In genomic region chr15:58331562-58331902, GRCh38 we compare ENCODE assay signal across 8 cellular contexts.
DNase-seq lines count a peak whose midpoint lies in the region; ATAC-seq and TF ChIP-seq lines count a peak whose summit lies in the region.

No MANE protein-coding gene starts in this region.

- H3K27me3 ChIP-seq in iPS-18a (ENCODE audit: control insufficient read depth, insufficient read depth, low read length), result no peaks in the 10 kb centered on the region
- H3K27me3 ChIP-seq in thoracic aorta (replicated peaks; ENCODE audit: insufficient read depth), result no peaks in the 10 kb centered on the region

- no peak overlapping the region for H3K27ac ChIP-seq in iPS-18a (ENCODE audit: low read length)
- peak overlapping the region; percentile 70 to 78 for H3K27ac ChIP-seq in thoracic aorta

- no peaks in the 10 kb centered on the region for H3K27me3 Mint-ChIP-seq in T-helper 2 cell treated with Interferon-gamma antibody and Interleukin-4, amounts not matched to agents 5 μg/mL and 100 μg/mL, for 36 hours (ENCODE audit: low read depth)
- H3K27me3 Mint-ChIP-seq in activated T-helper 2 cell treated with anti-CD3 and anti-CD28 coated beads, Interferon-gamma antibody, Interleukin-2, Interleukin-4, amounts not matched to agents 10 μg/mL and 5 μg/mL and 100 μg/mL, durations not matched to agents 14 hours and 24 hours and 36 hours (ENCODE audit: low read depth), result no peaks in the 10 kb centered on the region

- H3K36me3 Mint-ChIP-seq in T-helper 2 cell treated with Interferon-gamma antibody and Interleukin-4, amounts not matched to agents 5 μg/mL and 100 μg/mL, for 36 hours (ENCODE audit: low read depth), result no peaks in the 10 kb centered on the region
- no peaks in the 10 kb centered on the region for H3K36me3 Mint-ChIP-seq in activated T-helper 2 cell treated with anti-CD3 and anti-CD28 coated beads, Interferon-gamma antibody, Interleukin-2, Interleukin-4, amounts not matched to agents 10 μg/mL and 5 μg/mL and 100 μg/mL, durations not matched to agents 14 hours and 24 hours and 36 hours (ENCODE audit: low read depth)

- H3K4me1 ChIP-seq in iPS-18a (ENCODE audit: control insufficient read depth, low read depth, low read length) (peaks cover 30% of the 10 kb centered on the region), thoracic aorta (ENCODE audit: control insufficient read depth in 1 of 2, low read depth in 2 of 2) (peaks cover 29 to 37% of the 10 kb centered on the region in 2 donors)

- DNase-seq in T-helper 2 cell treated with Interferon-gamma antibody and Interleukin-4, amounts not matched to agents 5 μg/mL and 100 μg/mL, for 36 hours (ENCODE audit: low spot score), result no peak
- no peak for DNase-seq in T-helper 2 cell
- DNase-seq in activated T-helper 2 cell treated with anti-CD3 and anti-CD28 coated beads, Interferon-gamma antibody, Interleukin-2, Interleukin-4, amounts not matched to agents 10 μg/mL and 5 μg/mL and 100 μg/mL, durations not matched to agents 14 hours and 24 hours and 36 hours (ENCODE audit: low spot score), result no peak
- DNase-seq in thoracic aorta (ENCODE audit: low spot score), result no peak
- no peak for DNase-seq in Ammon's horn (ENCODE audit: low spot score)

- H3K27ac Mint-ChIP-seq in T-helper 2 cell treated with Interferon-gamma antibody and Interleukin-4, amounts not matched to agents 5 μg/mL and 100 μg/mL, for 36 hours, result peak overlapping the region; percentile 93
- H3K27ac Mint-ChIP-seq in activated T-helper 2 cell treated with anti-CD3 and anti-CD28 coated beads, Interferon-gamma antibody, Interleukin-2, Interleukin-4, amounts not matched to agents 10 μg/mL and 5 μg/mL and 100 μg/mL, durations not matched to agents 14 hours and 24 hours and 36 hours, result peak overlapping the region; percentile 96

- H3K9me3 ChIP-seq in iPS-18a (ENCODE audit: control insufficient read depth, low read depth, low read length), result no peaks in the 10 kb centered on the region
- no peaks in the 10 kb centered on the region for H3K9me3 ChIP-seq in thoracic aorta

- H3K4me3 ChIP-seq in iPS-18a (ENCODE audit: low read length) (no peak overlapping the region), thoracic aorta (peak overlapping the region; percentile 49)

- H3K36me3 ChIP-seq in iPS-18a (ENCODE audit: control insufficient read depth, low read depth, low read length), result no peaks in the 10 kb centered on the region
- H3K36me3 ChIP-seq in thoracic aorta, result no peaks in the 10 kb centered on the region

- H3K9ac ChIP-seq in iPS-18a (ENCODE audit: low read length), result peak overlapping the region; percentile 55

- peaks cover 28% of the 10 kb centered on the region for H3K9me3 Mint-ChIP-seq in T-helper 2 cell treated with Interferon-gamma antibody and Interleukin-4, amounts not matched to agents 5 μg/mL and 100 μg/mL, for 36 hours
- peaks cover 15% of the 10 kb centered on the region for H3K9me3 Mint-ChIP-seq in activated T-helper 2 cell treated with anti-CD3 and anti-CD28 coated beads, Interferon-gamma antibody, Interleukin-2, Interleukin-4, amounts not matched to agents 10 μg/mL and 5 μg/mL and 100 μg/mL, durations not matched to agents 14 hours and 24 hours and 36 hours

- H3K4me1 Mint-ChIP-seq in T-helper 2 cell treated with Interferon-gamma antibody and Interleukin-4, amounts not matched to agents 5 μg/mL and 100 μg/mL, for 36 hours (ENCODE audit: low read depth), result peaks cover 33% of the 10 kb centered on the region
- peaks cover 43% of the 10 kb centered on the region for H3K4me1 Mint-ChIP-seq in activated T-helper 2 cell treated with anti-CD3 and anti-CD28 coated beads, Interferon-gamma antibody, Interleukin-2, Interleukin-4, amounts not matched to agents 10 μg/mL and 5 μg/mL and 100 μg/mL, durations not matched to agents 14 hours and 24 hours and 36 hours (ENCODE audit: low read depth)

- H3K4me3 Mint-ChIP-seq in T-helper 2 cell treated with Interferon-gamma antibody and Interleukin-4, amounts not matched to agents 5 μg/mL and 100 μg/mL, for 36 hours, result peak overlapping the region; percentile 67
- peak overlapping the region; percentile 32 for H3K4me3 Mint-ChIP-seq in activated T-helper 2 cell treated with anti-CD3 and anti-CD28 coated beads, Interferon-gamma antibody, Interleukin-2, Interleukin-4, amounts not matched to agents 10 μg/mL and 5 μg/mL and 100 μg/mL, durations not matched to agents 14 hours and 24 hours and 36 hours (ENCODE audit: low read depth)

- intact Hi-C loops in activated T-helper 2 cell treated with anti-CD3 and anti-CD28 coated beads, Interferon-gamma antibody, Interleukin-2, Interleukin-4, amounts not matched to agents 10 μg/mL and 5 μg/mL and 100 μg/mL, durations not matched to agents 14 hours and 24 hours and 36 hours (cut with micrococcal nuclease), result no loop called here

- TF ChIP-seq CTCF in thoracic aorta (IDR thresholded peaks at IDR 0.05), result no peak

- ATAC-seq in thoracic aorta (ENCODE audit: insufficient number of reproducible peaks, low FRiP score, low read depth), result peak; percentile 32
- no peak for ATAC-seq in GM21723 (IDR thresholded peaks at IDR 0.05; ENCODE audit: unreplicated experiment)
- no peak for ATAC-seq in HG03460 (IDR thresholded peaks at IDR 0.05; ENCODE audit: unreplicated experiment)
